Comparison of ENCODE assay signal across 15 cellular contexts in the genomic region with DNA sequence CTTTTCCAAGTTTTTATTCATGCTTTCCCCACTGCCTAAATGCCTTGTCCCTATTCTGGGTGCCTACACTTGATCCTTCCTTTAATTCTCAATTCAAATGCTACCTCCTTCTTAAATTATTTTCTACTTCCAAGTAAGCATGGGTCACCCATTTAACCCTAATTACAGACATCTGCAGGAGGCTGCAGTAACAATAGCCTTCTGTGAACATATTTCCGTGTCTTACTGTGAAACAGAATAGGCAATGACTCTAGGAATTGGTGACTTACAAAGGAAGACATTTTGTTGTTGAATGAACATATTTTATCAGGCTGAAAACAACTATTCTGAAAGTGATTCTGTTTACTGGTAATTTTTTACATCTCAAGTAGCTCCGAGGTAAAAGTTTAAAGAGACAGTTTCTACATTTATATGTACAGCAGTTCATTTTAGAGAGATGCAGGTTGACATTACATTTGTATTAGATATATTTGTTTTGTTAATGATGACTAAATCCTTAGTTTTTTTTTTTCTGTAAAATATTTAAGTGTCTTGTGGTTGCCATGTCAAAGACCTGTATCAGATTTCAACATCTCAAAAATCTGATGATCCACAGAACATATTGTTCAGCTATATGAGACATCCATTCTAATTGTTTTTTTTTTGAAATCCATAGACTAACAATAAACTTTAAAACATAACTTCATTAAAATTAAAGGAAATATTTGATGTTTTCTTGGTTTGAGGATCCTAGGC.
DNase-seq lines count a peak whose midpoint lies in the region; ATAC-seq and TF ChIP-seq lines count a peak whose summit lies in the region.
"Had no signal": no experiment of that assay in that cellular context is flagged by ENCODE, and none has a peak within 500 bp of the region (broad histone marks: within the 10 kb centered on the region; RNA-seq: fewer than 3 reads in every experiment).

No MANE protein-coding gene starts in this region.

- POLR2A ChIA-PET in IMR-90 (lab: Charles Lee; ENCODE audit: unreplicated experiment), result no interaction called here
- POLR2A ChIA-PET in SK-N-SH (lab: Yijun Ruan, JAX), result no interaction called here

- no peak overlapping the region for H3K4me3 Mint-ChIP-seq in activated T-helper 17 cell treated with anti-CD3 and anti-CD28 coated beads, Interleukin-2, amount 50 U/mL, for 72 hours
- H3K4me3 Mint-ChIP-seq: naive B cell; stimulated activated memory B cell treated with anti-CD40 and anti-IgM and Interleukin-4, amounts not matched to agents 10 μg/mL and 1 μg/mL and 100 μg/mL, for 72 hours had no signal

- no peak overlapping the region for H2AK5ac ChIP-seq in IMR-90 (ENCODE audit: low read depth, low read length)

- H3K27me3 Mint-ChIP-seq in activated T-helper 17 cell treated with anti-CD3 and anti-CD28 coated beads, Interleukin-2, amount 50 U/mL, for 72 hours, result peaks cover 14% of the 10 kb centered on the region

- H3K4me1 ChIP-seq in IMR-90 (ENCODE audit: control insufficient read depth, insufficient read depth, low read length), result no peaks in the 10 kb centered on the region
- H3K4me1 ChIP-seq in SK-N-SH (ENCODE audit: control insufficient read depth in 1 of 2, insufficient read depth in 2 of 2, low read depth in 1 of 2, low read length in 1 of 2), result peaks cover 10 to 12% of the 10 kb centered on the region in 2 experiments; a peak in 2 of 4 replicates
- H3K4me1 ChIP-seq: BLaER1 had no signal

- no TSS peak for BruUV-seq in IMR-90 (replicated peaks; lab: Mats Ljungman, UMichigan)

- no peaks in the 10 kb centered on the region for H4K20me1 ChIP-seq in IMR-90 (ENCODE audit: insufficient read depth, low read length)
- H4K20me1 ChIP-seq in SK-N-SH (ENCODE audit: insufficient read depth), result no peaks in the 10 kb centered on the region
- H4K20me1 ChIP-seq: BLaER1 had no signal

- H4K5ac ChIP-seq in IMR-90 (ENCODE audit: low read depth, low read length), result no peak overlapping the region

- H3K4ac ChIP-seq in IMR-90 (ENCODE audit: low read depth, low read length), result no peak overlapping the region

- H3K4me2 ChIP-seq in IMR-90 (ENCODE audit: low read depth, low read length) (no peak overlapping the region), SK-N-SH (no peak overlapping the region)
- H3K4me2 ChIP-seq: BLaER1 had no signal

- in situ Hi-C loops in IMR-90 (cut with MboI; ENCODE audit: low sequenced_read_pairs), result no loop called here

- no peak overlapping the region for H3K18ac ChIP-seq in IMR-90 (ENCODE audit: low read depth, low read length)

- TF ChIP-seq CTCF in IMR-90 (conservative IDR thresholded peaks at IDR 0.05; ENCODE audit: low read depth, low read length) (no peak), SK-N-SH (IDR thresholded peaks at IDR 0.05) (no peak)

- TF ChIP-seq EP300 in SK-N-SH (IDR thresholded peaks at IDR 0.05; ENCODE audit: borderline replicate concordance in 1 of 2, low read depth in 1 of 2, low read length in 1 of 2), result no peak

- TF ChIP-seq RAD21 in IMR-90 (IDR thresholded peaks at IDR 0.05; ENCODE audit: low read length) (no peak), SK-N-SH (IDR thresholded peaks at IDR 0.05; ENCODE audit: low read length) (no peak)

- no peak overlapping the region for H2BK15ac ChIP-seq in IMR-90 (ENCODE audit: low read depth, low read length)

- peaks cover 4% of the 10 kb centered on the region for H3F3A ChIP-seq in SK-N-SH (replicated peaks; ENCODE audit: insufficient read depth)

- no peaks in the 10 kb centered on the region for H3K9me1 ChIP-seq in IMR-90 (ENCODE audit: insufficient read depth, low read length)

- no peak overlapping the region for H2BK120ac ChIP-seq in IMR-90 (ENCODE audit: low read depth, low read length)

- H3K4me3 ChIP-seq in IMR-90 (ENCODE audit: insufficient read depth, low read depth, low read length) (no peak overlapping the region), SK-N-SH (ENCODE audit: low read depth in 2 of 2, low read length in 1 of 2) (no peak overlapping the region), skeletal muscle cell (ENCODE audit: low read depth, low read length) (no peak overlapping the region)
- H3K4me3 ChIP-seq: BLaER1, tibial nerve had no signal

- H3K4me1 Mint-ChIP-seq in activated T-helper 17 cell treated with anti-CD3 and anti-CD28 coated beads, Interleukin-2, amount 50 U/mL, for 72 hours, result no peaks in the 10 kb centered on the region
- H3K4me1 Mint-ChIP-seq: naive B cell; stimulated activated memory B cell treated with anti-CD40 and anti-IgM and Interleukin-4, amounts not matched to agents 10 μg/mL and 1 μg/mL and 100 μg/mL, for 72 hours had no signal

- dilution Hi-C loops in IMR-90 (cut with HindIII; ENCODE audit: low sequenced_read_pairs, unreplicated experiment), result no loop called here

- H4K8ac ChIP-seq in IMR-90 (ENCODE audit: low read depth in 2 of 2, low read length in 2 of 2), result no peak overlapping the region

- peak; percentile 69 for DNase-seq in IMR-90
- DNase-seq in SK-N-SH, result no peak
- peak; percentile 8 for DNase-seq in fibroblast of peridontal ligament (ENCODE audit: extremely low read depth)
- peak; percentile 35 for DNase-seq in skeletal muscle cell (ENCODE audit: low read depth)
- no peak for DNase-seq in NCI-H524 (lab: John Stamatoyannopoulos, UW)
- no peak for DNase-seq in NCI-H226
- DNase-seq: activated naive CD4-positive, alpha-beta T cell treated with anti-CD3 and anti-CD28 coated beads, Interleukin-2, amount 50 U/mL, for 16 hours; DMS153; naive B cell; NCI-H345; stimulated activated CD4-positive, alpha-beta T cell treated with anti-CD3 and anti-CD28 coated beads, Interleukin-12 subunit alpha, Interleukin-12 subunit beta, amount 100 ng/mL, for 4 hours had no signal

- no peak overlapping the region for H3K23ac ChIP-seq in IMR-90 (ENCODE audit: low read depth, low read length)

- CTCF ChIA-PET in IMR-90 (lab: Yijun Ruan, JAX) (interaction anchor here (0.6 kb wide), 2 partner anchors 50 to 181 kb away, joined by 5 read pairs; no protein-coding TSS in a partner anchor), SK-N-SH (lab: Yijun Ruan, JAX) (interaction anchor here (0.6 to 0.9 kb wide), 2 partner anchors 16 to 485 kb away, joined by 4 read pairs; no protein-coding TSS in a partner anchor)

- no peak overlapping the region for H3K9ac ChIP-seq in IMR-90 (ENCODE audit: low read depth, low read length)
- H3K9ac ChIP-seq in SK-N-SH, result no peak overlapping the region
- H3K9ac ChIP-seq: BLaER1 had no signal

- intact Hi-C loops in IMR-90 (cut with micrococcal nuclease), result no loop called here

- H3K36me3 ChIP-seq in IMR-90 (ENCODE audit: control insufficient read depth, insufficient read depth, low read length), result no peaks in the 10 kb centered on the region
- no peaks in the 10 kb centered on the region for H3K36me3 ChIP-seq in SK-N-SH (replicated peaks in 1 of 2; ENCODE audit: control insufficient read depth in 1 of 2, insufficient read depth in 2 of 2, low read length in 1 of 2)
- H3K36me3 ChIP-seq: BLaER1, tibial nerve had no signal

- no peak overlapping the region for H2AK9ac ChIP-seq in IMR-90 (replicated peaks; ENCODE audit: low read depth, low read length, poor library complexity)

- no peak overlapping the region for H3K14ac ChIP-seq in IMR-90 (replicated peaks; ENCODE audit: low read depth, low read length)

- no CpG with 5 or more reads among the region's 2 CpGs for WGBS in IMR-90 (ENCODE audit: extremely low coverage in 2 of 2, insufficient read length in 1 of 2), 2 experiments
- 50% methylated on average over 2 of the region's 2 CpGs for WGBS in SK-N-SH (ENCODE audit: low lambda C conversion rate)

- H2BK20ac ChIP-seq in IMR-90 (ENCODE audit: low read depth, low read length), result no peak overlapping the region; the same call in 1 of the 2 replicates

- no peak overlapping the region for H4K91ac ChIP-seq in IMR-90 (ENCODE audit: insufficient read depth, low read depth, low read length)

- H2BK5ac ChIP-seq in IMR-90 (ENCODE audit: low read depth, low read length, poor library complexity, severe bottlenecking), result no peak overlapping the region

- no peak overlapping the region for H2AFZ ChIP-seq in IMR-90 (replicated peaks; ENCODE audit: low read length, poor library complexity)
- peak overlapping the region; percentile 42 for H2AFZ ChIP-seq in SK-N-SH (ENCODE audit: low read depth)

- no peaks in the 10 kb centered on the region for H3K79me2 ChIP-seq in SK-N-SH (ENCODE audit: insufficient read depth)

- TF ChIP-seq POLR2A in IMR-90 (IDR thresholded peaks at IDR 0.05; ENCODE audit: low read depth, low read length), result no peak

- H3K56ac ChIP-seq in IMR-90 (ENCODE audit: extremely low read depth, insufficient read depth, low read length), result no peak overlapping the region

- no peaks in the 10 kb centered on the region for H3K79me1 ChIP-seq in IMR-90 (ENCODE audit: low read depth in 1 of 2, low read length in 2 of 2)

- H3K27ac ChIP-seq in IMR-90 (ENCODE audit: insufficient read depth, low read length), result no peak overlapping the region
- peak overlapping the region in 1 of 2 experiments; percentile 49; a peak in 2 of 4 replicates for H3K27ac ChIP-seq in SK-N-SH (ENCODE audit: low read depth in 2 of 2, low read length in 1 of 2)
- H3K27ac ChIP-seq: BLaER1, tibial nerve had no signal

- H3K27ac Mint-ChIP-seq in activated T-helper 17 cell treated with anti-CD3 and anti-CD28 coated beads, Interleukin-2, amount 50 U/mL, for 72 hours, result no peak overlapping the region
- H3K27ac Mint-ChIP-seq: naive B cell; stimulated activated memory B cell treated with anti-CD40 and anti-IgM and Interleukin-4, amounts not matched to agents 10 μg/mL and 1 μg/mL and 100 μg/mL, for 72 hours had no signal

- no peaks in the 10 kb centered on the region for H3K9me2 ChIP-seq in SK-N-SH

- no peaks in the 10 kb centered on the region for H3K9me3 Mint-ChIP-seq in activated T-helper 17 cell treated with anti-CD3 and anti-CD28 coated beads, Interleukin-2, amount 50 U/mL, for 72 hours

- peak; percentile 32 for ATAC-seq in IMR-90 (ENCODE audit: low read depth)
- no peak for ATAC-seq in activated T-helper 17 cell treated with anti-CD3 and anti-CD28 coated beads, Interleukin-2, amount 50 U/mL, for 72 hours (replicated peaks)
- ATAC-seq: stimulated activated memory B cell treated with anti-CD40 and anti-IgM and Interleukin-4, amounts not matched to agents 10 μg/mL and 1 μg/mL and 100 μg/mL, for 72 hours had no signal

- H3K27me3 ChIP-seq in IMR-90 (ENCODE audit: control insufficient read depth, insufficient read depth, low read length) (no peaks in the 10 kb centered on the region), SK-N-SH (ENCODE audit: insufficient read depth) (no peaks in the 10 kb centered on the region)
- H3K27me3 ChIP-seq: BLaER1, tibial nerve had no signal

- H3K36me3 Mint-ChIP-seq in activated T-helper 17 cell treated with anti-CD3 and anti-CD28 coated beads, Interleukin-2, amount 50 U/mL, for 72 hours (ENCODE audit: low read depth), result no peaks in the 10 kb centered on the region
- H3K36me3 Mint-ChIP-seq: naive B cell; stimulated activated memory B cell treated with anti-CD40 and anti-IgM and Interleukin-4, amounts not matched to agents 10 μg/mL and 1 μg/mL and 100 μg/mL, for 72 hours had no signal

- H3K9me3 ChIP-seq in IMR-90 (ENCODE audit: control insufficient read depth, insufficient read depth, low read length), result peaks cover 2% of the 10 kb centered on the region; the same call in 1 of the 2 replicates
- H3K9me3 ChIP-seq in SK-N-SH, result no peaks in the 10 kb centered on the region
- H3K9me3 ChIP-seq: BLaER1, tibial nerve had no signal

TF ChIP-seq in IMR-90, 13 proteins besides CTCF, POLR2A, EP300 and RAD21 (continues in another document):
- TF ChIP-seq CEBPB (IDR thresholded peaks at IDR 0.05; ENCODE audit: low read depth, low read length), result peak; percentile 11; the same call in 1 of the 2 replicates

Comparison
In these comparisons a context has a peak if more than half of its experiments do, and no peak if none do; other contexts are left out.
1. DNase-seq: peak in IMR-90 (single experiment), fibroblast of peridontal ligament (single experiment) and skeletal muscle cell (single experiment); none in SK-N-SH (single experiment), NCI-H524 (0 of 2) and NCI-H226 (single experiment).